ENCODE assay signal across 23 cellular contexts in genomic region chr1:218754477-218754876, GRCh38.
"Had no signal": no experiment of that assay in that cellular context is flagged by ENCODE, and none has a peak within 500 bp of the region (broad histone marks: within the 10 kb centered on the region; RNA-seq: fewer than 3 reads in every experiment).

No MANE protein-coding gene starts in this region.

- H3K27me3 ChIP-seq: dorsolateral prefrontal cortex, esophagus muscularis mucosa, foreskin keratinocyte, gastrocnemius medialis, heart right ventricle, left lung had no signal

- H3K36me3 ChIP-seq: esophagus muscularis mucosa, gastrocnemius medialis, heart right ventricle, left lung, lower lobe of right lung had no signal

- H3K4me3 ChIP-seq: coronary artery, dorsolateral prefrontal cortex, esophagus muscularis mucosa, gastrocnemius medialis, heart right ventricle, left lung, lower lobe of right lung, mucosa of descending colon had no signal

- DNase-seq: dermis blood vessel endothelial cell; dorsolateral prefrontal cortex; effector CD4-positive, alpha-beta T cell; effector memory CD4-positive, alpha-beta T cell; foreskin keratinocyte; gastrocnemius medialis; glutamatergic neuron; head of caudate nucleus; heart right ventricle; hippocampal formation; left colon; left lung; left ventricle myocardium superior; lower lobe of right lung; mucosa of descending colon; naive B cell; naive thymus-derived CD8-positive, alpha-beta T cell had no signal

- H3K9me3 ChIP-seq: esophagus muscularis mucosa, gastrocnemius medialis, lower lobe of right lung had no signal

- ATAC-seq: foreskin keratinocyte; gastrocnemius medialis; heart right ventricle; left colon; left lung; left ventricle myocardium superior; lower lobe of right lung; mucosa of descending colon; naive thymus-derived CD8-positive, alpha-beta T cell had no signal

- H3K27ac ChIP-seq: coronary artery, dorsolateral prefrontal cortex, esophagus muscularis mucosa, foreskin keratinocyte, gastrocnemius medialis, heart right ventricle, left lung, lower lobe of right lung had no signal

- FAIRE-seq: colon, endothelial cell of umbilical vein, islet of Langerhans, keratinocyte had no signal

- H3K4me1 ChIP-seq: esophagus muscularis mucosa, foreskin keratinocyte, gastrocnemius medialis, heart right ventricle, left lung, lower lobe of right lung had no signal
